23 cellular contexts compared by ENCODE assay signal in genomic region chr14:70339039-70339438, GRCh38.
"Had no signal": no experiment of that assay in that cellular context is flagged by ENCODE, and none has a peak within 500 bp of the region (broad histone marks: within the 10 kb centered on the region; RNA-seq: fewer than 3 reads in every experiment).

No MANE protein-coding gene starts in this region.

- H3K27ac ChIP-seq: dorsolateral prefrontal cortex, esophagus muscularis mucosa, sigmoid colon, skin epidermis, tibial artery, upper lobe of left lung, vagina had no signal

- H3K4me3 ChIP-seq: dorsolateral prefrontal cortex, esophagus muscularis mucosa, lung, sigmoid colon, skin epidermis, tibial artery, upper lobe of left lung, vagina had no signal

- ATAC-seq: left colon; left ventricle myocardium superior; naive thymus-derived CD4-positive, alpha-beta T cell; stimulated activated effector memory CD8-positive, alpha-beta T cell treated with anti-CD3 and anti-CD28 coated beads, Interleukin-12 subunit alpha, Interleukin-12 subunit beta, amount 100 ng/mL, for 72 hours had no signal

- H3K27me3 ChIP-seq: dorsolateral prefrontal cortex, esophagus muscularis mucosa, sigmoid colon, tibial artery, upper lobe of left lung, vagina had no signal

- H3K4me1 ChIP-seq: esophagus muscularis mucosa, sigmoid colon, tibial artery, upper lobe of left lung, vagina had no signal

- DNase-seq: cortex of kidney; dorsolateral prefrontal cortex; effector memory CD4-positive, alpha-beta T cell; foreskin fibroblast; head of caudate nucleus; hippocampal formation; left colon; left ventricle myocardium superior; mesendoderm; naive thymus-derived CD4-positive, alpha-beta T cell; nephron progenitor cell; sigmoid colon; stimulated activated CD4-positive, alpha-beta T cell treated with anti-CD3 and anti-CD28 coated beads, Interleukin-12 subunit alpha, Interleukin-12 subunit beta, amount 100 ng/mL, for 4 hours; stimulated activated CD4-positive, alpha-beta T cell treated with anti-CD3 and anti-CD28 coated beads, Interleukin-4, amount 100 ng/mL, for 1 hour; stimulated activated CD8-positive, alpha-beta memory T cell treated with anti-CD3 and anti-CD28 coated beads, Interleukin-4, amount 100 ng/mL, for 48 hours; tibial artery; upper lobe of left lung had no signal

- FAIRE-seq: endometrium had no signal
